In the genomic region with DNA sequence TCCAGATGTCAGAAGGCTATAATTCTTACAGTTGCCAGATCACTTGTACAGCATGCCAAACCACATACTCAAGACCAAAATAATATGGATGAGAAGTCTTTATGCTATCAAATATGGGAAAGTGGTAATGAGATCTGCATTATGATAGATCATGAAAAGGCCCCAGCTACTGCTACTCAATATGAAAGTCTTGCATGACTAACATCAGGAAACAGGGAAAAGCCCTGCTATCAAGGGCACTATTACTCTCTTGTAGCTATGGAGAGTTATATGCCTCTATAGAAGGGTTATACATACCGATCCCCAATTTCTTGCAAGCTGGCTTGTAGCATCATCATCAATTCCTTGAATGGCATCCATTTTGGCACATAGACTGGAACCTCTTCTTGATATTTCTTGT, we compare ENCODE assay signal across 16 cellular contexts. TPM values are rescaled to one million over a fixed set of nuclear protein-coding genes. Genes with fewer than 3 reads are reported as not detected.
A peak's percentile ranks its signal among the peaks of the same experiment; 100 is the strongest.
DNase-seq lines count a peak whose midpoint lies in the region; ATAC-seq and TF ChIP-seq lines count a peak whose summit lies in the region.
"Had no signal": no experiment of that assay in that cellular context is flagged by ENCODE, and none has a peak within 500 bp of the region (broad histone marks: within the 10 kb centered on the region; RNA-seq: fewer than 3 reads in every experiment).

No MANE protein-coding gene starts in this region.

- TF ChIP-seq CTCF in fibroblast of the aortic adventitia (IDR thresholded peaks at IDR 0.05; ENCODE audit: insufficient read depth, low read length) (no peak), tibial nerve (IDR thresholded peaks at IDR 0.05) (no peak)

- no peaks in the 10 kb centered on the region for H3K9me3 ChIP-seq in tibial nerve

- ATAC-seq in HG03045 (IDR thresholded peaks at IDR 0.05; ENCODE audit: unreplicated experiment) (peak; percentile 55), left colon (no peak)
- ATAC-seq in activated T-helper 17 cell treated with anti-CD3 and anti-CD28 coated beads, Interleukin-2, amount 50 U/mL, for 72 hours (replicated peaks): peak; percentile 97
- ATAC-seq: HCT116 had no signal

- peaks cover 9% of the 10 kb centered on the region for H3K4me1 Mint-ChIP-seq in activated T-cell treated with anti-CD3 and anti-CD28 coated beads, Interleukin-2, amount 50 U/mL, for 24 hours (ENCODE audit: low read depth)
- no peaks in the 10 kb centered on the region for H3K4me1 Mint-ChIP-seq in activated T-helper 17 cell treated with anti-CD3 and anti-CD28 coated beads, Interleukin-2, amount 50 U/mL, for 72 hours
- H3K4me1 Mint-ChIP-seq: B cell had no signal

- no peak for DNase-seq in activated T-cell treated with anti-CD3 and anti-CD28 coated beads, Interleukin-2, amount 50 U/mL, for 24 hours
- DNase-seq in activated T-cell treated with anti-CD3 and anti-CD28 coated beads for 4 hours: no peak
- peak; percentile 8 for DNase-seq in fibroblast of the aortic adventitia (ENCODE audit: low read depth)
- DNase-seq in tibial nerve (ENCODE audit: low spot score in 2 of 2): no peak
- DNase-seq in NCI-H146 treated with DMSO at 0.1 percent for 48 hours (lab: John Stamatoyannopoulos, UW; ENCODE audit: unreplicated experiment): no peak
- DNase-seq in left colon: no peak
- DNase-seq: C1 segment of cervical spinal cord; Calu3; CD4-positive, alpha-beta T cell; DMS79 treated with DMSO at 0.1 percent for 48 hours; EL; GM23248 had no signal

- no peaks in the 10 kb centered on the region for H3K27me3 ChIP-seq in tibial nerve

- H3K36me3 Mint-ChIP-seq in activated T-cell treated with anti-CD3 and anti-CD28 coated beads, Interleukin-2, amount 50 U/mL, for 24 hours (ENCODE audit: low read depth): peaks cover 95% of the 10 kb centered on the region
- peaks cover 95% of the 10 kb centered on the region for H3K36me3 Mint-ChIP-seq in activated T-helper 17 cell treated with anti-CD3 and anti-CD28 coated beads, Interleukin-2, amount 50 U/mL, for 72 hours (ENCODE audit: low read depth)

- peaks cover 2 to 96% (median 5%) of the 10 kb centered on the region in 3 donors for H3K36me3 ChIP-seq in tibial nerve

- WGBS in tibial nerve, 2 donors: 100% methylated on average over 1 of the region's 1 CpG

- H3K27ac Mint-ChIP-seq in activated T-cell treated with anti-CD3 and anti-CD28 coated beads, Interleukin-2, amount 50 U/mL, for 24 hours: peak overlapping the region; percentile 55
- no peak overlapping the region for H3K27ac Mint-ChIP-seq in activated T-helper 17 cell treated with anti-CD3 and anti-CD28 coated beads, Interleukin-2, amount 50 U/mL, for 72 hours
- H3K27ac Mint-ChIP-seq: B cell; CD4-positive, alpha-beta T cell had no signal

- H3K4me3 ChIP-seq in fibroblast of the aortic adventitia (ENCODE audit: low read depth, low read length) (no peak overlapping the region), tibial nerve (no peak overlapping the region)
- H3K4me3 ChIP-seq: GM23248 had no signal

- no peak for TF ChIP-seq EP300 in tibial nerve (IDR thresholded peaks at IDR 0.05)

- no peak for TF ChIP-seq POLR2A in tibial nerve (IDR thresholded peaks at IDR 0.05)

- no peak overlapping the region for H3K4me3 Mint-ChIP-seq in activated T-cell treated with anti-CD3 and anti-CD28 coated beads, Interleukin-2, amount 50 U/mL, for 24 hours
- no peak overlapping the region for H3K4me3 Mint-ChIP-seq in activated T-helper 17 cell treated with anti-CD3 and anti-CD28 coated beads, Interleukin-2, amount 50 U/mL, for 72 hours
- H3K4me3 Mint-ChIP-seq: B cell; CD4-positive, alpha-beta T cell had no signal

- intact Hi-C loops in left colon (cut with DNase I, micrococcal nuclease): loop anchor here in 1 of 2 donors (10.0 kb wide), 1 partner anchor 432 kb away; no protein-coding TSS in a partner anchor

- H3K27ac ChIP-seq in tibial nerve: no peak overlapping the region
- H3K27ac ChIP-seq: GM23248 had no signal

- peaks cover 0 to 8% (median 0%) of the 10 kb centered on the region in 4 donors for H3K4me1 ChIP-seq in tibial nerve

- H3K9me3 Mint-ChIP-seq in activated T-cell treated with anti-CD3 and anti-CD28 coated beads, Interleukin-2, amount 50 U/mL, for 24 hours: no peaks in the 10 kb centered on the region
- H3K9me3 Mint-ChIP-seq in activated T-helper 17 cell treated with anti-CD3 and anti-CD28 coated beads, Interleukin-2, amount 50 U/mL, for 72 hours: no peaks in the 10 kb centered on the region
- H3K9me3 Mint-ChIP-seq: CD4-positive, alpha-beta T cell had no signal

- no peaks in the 10 kb centered on the region for H3K27me3 Mint-ChIP-seq in activated T-cell treated with anti-CD3 and anti-CD28 coated beads, Interleukin-2, amount 50 U/mL, for 24 hours
- no peaks in the 10 kb centered on the region for H3K27me3 Mint-ChIP-seq in activated T-helper 17 cell treated with anti-CD3 and anti-CD28 coated beads, Interleukin-2, amount 50 U/mL, for 72 hours
- H3K27me3 Mint-ChIP-seq: B cell; CD4-positive, alpha-beta T cell had no signal

RNA-seq across cellular contexts. Expression of a gene that starts 30.2 kb away (rescaled TPM):
- under 1 TPM; 0.52 to 0.95 TPM for total RNA-seq in activated T-helper 17 cell treated with anti-CD3 and anti-CD28 coated beads, Interleukin-2, amount 50 U/mL, for 72 hours
- total RNA-seq in fibroblast of the aortic adventitia (ENCODE audit: low replicate concordance) (0.09 TPM in 1 of 2 replicates, not detected in the other), tibial nerve (10 to 100 TPM; 35.0 to 42.2 (median 41.9) TPM), left colon (under 1 TPM; 0.47 to 0.73 TPM)
- total RNA-seq: GM23248 had no signal

RNA-seq across cellular contexts. Expression of a gene that starts 37.2 kb away (rescaled TPM):
- total RNA-seq in activated T-helper 17 cell treated with anti-CD3 and anti-CD28 coated beads, Interleukin-2, amount 50 U/mL, for 72 hours: 10 to 100 TPM; 17.0 to 24.8 TPM
- 10.5 and 26.7 TPM in 2 replicates for total RNA-seq in fibroblast of the aortic adventitia (ENCODE audit: low replicate concordance)
- 10 to 100 TPM in 3 of 4 donors, 1 to 10 TPM in 1; 9.8 to 14.2 (median 12.6) TPM for total RNA-seq in tibial nerve
- 10 to 100 TPM in 1 of 2 donors, 1 to 10 TPM in 1; 9.1 to 11.8 TPM for total RNA-seq in left colon

RNA-seq across cellular contexts. Expression of a gene that starts 43.3 kb away (rescaled TPM):
- total RNA-seq in activated T-helper 17 cell treated with anti-CD3 and anti-CD28 coated beads, Interleukin-2, amount 50 U/mL, for 72 hours: not detected
- total RNA-seq in fibroblast of the aortic adventitia (ENCODE audit: low replicate concordance) (not detected in 2 replicates), tibial nerve (not detected), left colon (not detected)
- total RNA-seq: B cell; Calu3; CD4-positive, alpha-beta T cell; GM23248 had no signal

Comparison
In these comparisons a context has a peak if more than half of its experiments do, and no peak if none do; other contexts are left out.
1. RNA of a gene that starts 30.2 kb away (total RNA-seq): 35.0 to 42.2 TPM in tibial nerve; 0.52 to 0.95 TPM in activated T-helper 17 cell treated with anti-CD3 and anti-CD28 coated beads, Interleukin-2, amount 50 U/mL, for 72 hours, 0.47 to 0.73 TPM in left colon and 0.09 TPM in fibroblast of the aortic adventitia; every median in the first group is over 10 times any median in the second.